In genomic region chr19:34324320-34324719, GRCh38 we compare ENCODE assay signal across 18 cellular contexts. TPM values are rescaled to one million over a fixed set of nuclear protein-coding genes. Genes with fewer than 3 reads are reported as not detected.
A peak's percentile ranks its signal among the peaks of the same experiment; 100 is the strongest.
DNase-seq lines count a peak whose midpoint lies in the region; ATAC-seq and TF ChIP-seq lines count a peak whose summit lies in the region.
"Had no signal": no experiment of that assay in that cellular context is flagged by ENCODE, and none has a peak within 500 bp of the region (broad histone marks: within the 10 kb centered on the region; RNA-seq: fewer than 3 reads in every experiment).

No MANE protein-coding gene starts in this region.

- H3K4me1 ChIP-seq in HEK293 (ENCODE audit: control insufficient read depth, insufficient read depth, low read length) = peaks cover 8% of the 10 kb centered on the region; the same call in 1 of the 2 replicates
- H3K4me1 ChIP-seq: Caco-2 had no signal

- TF ChIP-seq POLR2A in lower leg skin (IDR thresholded peaks at IDR 0.05) = no peak

- TF ChIP-seq CTCF in HEK293 (tag by site-specific recombination; IDR thresholded peaks at IDR 0.05) (no peak), foreskin fibroblast (IDR thresholded peaks at IDR 0.05; ENCODE audit: low read depth, low read length) (no peak), lower leg skin (IDR thresholded peaks at IDR 0.05) (no peak)

- peaks cover 27 to 94% of the 10 kb centered on the region in 2 experiments for H3K36me3 ChIP-seq in HEK293 (ENCODE audit: control insufficient read depth in 2 of 2, insufficient read depth in 1 of 2, low read length in 2 of 2)

- no peaks in the 10 kb centered on the region for H3K9me3 Mint-ChIP-seq in activated naive CD4-positive, alpha-beta T cell treated with anti-CD3 and anti-CD28 coated beads, Interleukin-2, amount 50 U/mL, for 72 hours
- H3K9me3 Mint-ChIP-seq in stimulated activated naive B cell treated with anti-CD40 and anti-IgM and Interleukin-4, amounts not matched to agents 10 μg/mL and 1 μg/mL and 100 μg/mL, for 72 hours = no peaks in the 10 kb centered on the region
- H3K9me3 Mint-ChIP-seq: CD4-positive, CD25-positive, alpha-beta regulatory T cell; GM23338; HFFc6 had no signal

- H3K4me3 ChIP-seq in HEK293 (ENCODE audit: low read depth, low read length) = no peak overlapping the region
- no peak overlapping the region for H3K4me3 ChIP-seq in foreskin fibroblast (ENCODE audit: low read depth in 1 of 2, low read length in 2 of 2)
- H3K4me3 ChIP-seq in lower leg skin (ENCODE audit: low read depth, poor library complexity, severe bottlenecking) = no peak overlapping the region
- H3K4me3 ChIP-seq: BLaER1 treated with 17β-estradiol and CSF1 and Interleukin-3, amounts not matched to agents 10 nM and 100 nM; GM23338 had no signal

- peak overlapping the region; percentile 41 to 66 for H3K27ac Mint-ChIP-seq in activated naive CD4-positive, alpha-beta T cell treated with anti-CD3 and anti-CD28 coated beads, Interleukin-2, amount 50 U/mL, for 72 hours
- H3K27ac Mint-ChIP-seq in stimulated activated naive B cell treated with anti-CD40 and anti-IgM and Interleukin-4, amounts not matched to agents 10 μg/mL and 1 μg/mL and 100 μg/mL, for 72 hours = peak overlapping the region; percentile 44
- H3K27ac Mint-ChIP-seq: B cell had no signal

- peaks cover 0 to 7% of the 10 kb centered on the region in 2 donors for H3K36me3 Mint-ChIP-seq in activated naive CD4-positive, alpha-beta T cell treated with anti-CD3 and anti-CD28 coated beads, Interleukin-2, amount 50 U/mL, for 72 hours
- peaks cover 29 to 53% of the 10 kb centered on the region in 2 donors for H3K36me3 Mint-ChIP-seq in stimulated activated naive B cell treated with anti-CD40 and anti-IgM and Interleukin-4, amounts not matched to agents 10 μg/mL and 1 μg/mL and 100 μg/mL, for 72 hours

- no peaks in the 10 kb centered on the region for H3K9me3 ChIP-seq in HEK293 (ENCODE audit: control insufficient read depth, insufficient read depth, low read depth, low read length)
- H3K9me3 ChIP-seq: BLaER1 treated with 17β-estradiol and CSF1 and Interleukin-3, amounts not matched to agents 10 nM and 100 nM; Caco-2 had no signal

- POLR2A ChIA-PET in HEK293 (lab: Yijun Ruan, JAX) = no interaction called here

- no peak overlapping the region for H3K4me3 Mint-ChIP-seq in stimulated activated naive B cell treated with anti-CD40 and anti-IgM and Interleukin-4, amounts not matched to agents 10 μg/mL and 1 μg/mL and 100 μg/mL, for 72 hours
- H3K4me3 Mint-ChIP-seq: B cell; CD4-positive, CD25-positive, alpha-beta regulatory T cell; HFFc6 had no signal

- CTCF ChIA-PET in HEK293 (lab: Yijun Ruan, JAX) = interaction anchor here (5.1 kb wide), 1 partner anchor 13 kb away, joined by 36 read pairs; no protein-coding TSS in a partner anchor

- no peaks in the 10 kb centered on the region for H3K27me3 Mint-ChIP-seq in stimulated activated naive B cell treated with anti-CD40 and anti-IgM and Interleukin-4, amounts not matched to agents 10 μg/mL and 1 μg/mL and 100 μg/mL, for 72 hours
- H3K27me3 Mint-ChIP-seq: B cell; CD4-positive, CD25-positive, alpha-beta regulatory T cell had no signal

- intact Hi-C loops in lower leg skin (cut with DNase I; ENCODE audit: low total_unique reads) = no loop called here

- H3K4me1 Mint-ChIP-seq in stimulated activated naive B cell treated with anti-CD40 and anti-IgM and Interleukin-4, amounts not matched to agents 10 μg/mL and 1 μg/mL and 100 μg/mL, for 72 hours = peaks cover 0 to 3% of the 10 kb centered on the region in 2 donors
- H3K4me1 Mint-ChIP-seq: B cell had no signal

- DNase-seq in activated naive CD4-positive, alpha-beta T cell treated with anti-CD3 and anti-CD28 coated beads, Interleukin-2, amount 50 U/mL, for 72 hours (ENCODE audit: low spot score in 2 of 2) = no peak
- DNase-seq in activated naive CD4-positive, alpha-beta T cell treated with Interleukin-2 at 50 U/mL for 16 hours = no peak
- peak; percentile 20 for DNase-seq in mesenteric fat pad (ENCODE audit: low spot score)
- no peak for DNase-seq in stimulated activated naive B cell treated with anti-CD40 and anti-IgM and Interleukin-4, amounts not matched to agents 10 μg/mL and 1 μg/mL and 100 μg/mL, for 72 hours
- DNase-seq in foreskin fibroblast = no peak
- DNase-seq in lower leg skin (ENCODE audit: low spot score in 2 of 2) = no peak
- DNase-seq: Caco-2; CD4-positive, CD25-positive, alpha-beta regulatory T cell; DMS153; DMS79; GDM1; HCEC 1CT; HFFc6; IMR-90 had no signal

- ATAC-seq in activated naive CD4-positive, alpha-beta T cell treated with anti-CD3 and anti-CD28 coated beads, Interleukin-2, amount 50 U/mL, for 72 hours = no peak
- no peak for ATAC-seq in stimulated activated naive B cell treated with anti-CD40 and anti-IgM and Interleukin-4, amounts not matched to agents 10 μg/mL and 1 μg/mL and 100 μg/mL, for 72 hours (replicated peaks)

- WGBS in lower leg skin, 2 donors = 96 to 97% methylated on average over 3 of the region's 3 CpGs

- no peak overlapping the region for H3K27ac ChIP-seq in HEK293 (ENCODE audit: extremely low read depth, low read depth, low read length)
- H3K27ac ChIP-seq: BLaER1 treated with 17β-estradiol and CSF1 and Interleukin-3, amounts not matched to agents 10 nM and 100 nM had no signal

TF ChIP-seq in HEK293, 187 proteins besides CTCF, POLR2A, EP300 and RAD21:
- TF ChIP-seq ZNF837 (tag by site-specific recombination; IDR thresholded peaks at IDR 0.05) (no peak), ZNF121 (tag by site-specific recombination; IDR thresholded peaks at IDR 0.05) (peak; percentile 70), ZNF362 (tag by site-specific recombination; IDR thresholded peaks at IDR 0.05) (0 out of 2 replicates have a peak, but pooled peaks have one; percentile 57)
TF ChIP-seq in HEK293: peak in this region for 2.

RNA-seq across cellular contexts. Expression of gene GPI, which starts 40.7 kb away (rescaled TPM):
- 100 to 1,000 TPM; 359 to 904 TPM for total RNA-seq in activated naive CD4-positive, alpha-beta T cell treated with anti-CD3 and anti-CD28 coated beads, Interleukin-2, amount 50 U/mL, for 72 hours
- total RNA-seq in mesenteric fat pad (426 TPM), lower leg skin (100 to 1,000 TPM; 117 to 195 (median 124) TPM)
